In the genomic region with DNA sequence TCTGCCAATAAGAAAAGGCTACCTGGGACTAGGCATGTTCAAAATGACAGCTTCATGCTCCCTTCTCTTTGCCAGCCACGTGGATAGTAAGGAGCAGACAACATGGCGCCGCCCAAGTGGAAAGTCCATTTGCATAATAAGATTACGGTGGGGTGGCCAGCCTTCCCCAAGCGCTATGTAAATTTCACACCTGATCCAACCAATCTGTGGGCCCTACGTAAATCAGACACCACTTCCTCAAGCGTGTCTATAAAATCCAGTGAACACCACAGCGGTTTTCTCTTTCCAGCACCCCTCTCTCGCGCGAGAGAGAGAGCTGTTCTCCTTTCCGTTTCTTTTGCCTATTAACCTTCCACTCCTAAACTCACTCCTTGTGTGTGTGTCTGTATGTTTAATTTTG, we compare ENCODE assay signal across 22 cellular contexts.
DNase-seq lines count a peak whose midpoint lies in the region; ATAC-seq and TF ChIP-seq lines count a peak whose summit lies in the region.
"Had no signal": no experiment of that assay in that cellular context is flagged by ENCODE, and none has a peak within 500 bp of the region (broad histone marks: within the 10 kb centered on the region; RNA-seq: fewer than 3 reads in every experiment).

No MANE protein-coding gene starts in this region.

- no peak for TF ChIP-seq CTCF in osteocyte (IDR thresholded peaks at IDR 0.05)

- H3K36me3 Mint-ChIP-seq in activated naive CD4-positive, alpha-beta T cell treated with anti-CD3 and anti-CD28 coated beads, Interleukin-2, amount 10 ng/mL, durations not matched to agents 7 days and 5 days, result no peaks in the 10 kb centered on the region
- no peaks in the 10 kb centered on the region for H3K36me3 Mint-ChIP-seq in osteocyte (ENCODE audit: unreplicated experiment)
- H3K36me3 Mint-ChIP-seq: activated naive CD8-positive, alpha-beta T cell treated with anti-CD3 and anti-CD28 coated beads, Interleukin-2, amount 10 ng/mL, durations not matched to agents 7 days and 5 days; natural killer cell had no signal

- H3K9me3 Mint-ChIP-seq in activated naive CD4-positive, alpha-beta T cell treated with anti-CD3 and anti-CD28 coated beads, Interleukin-2, amount 10 ng/mL, durations not matched to agents 7 days and 5 days, result peaks cover 8% of the 10 kb centered on the region
- H3K9me3 Mint-ChIP-seq in osteocyte (ENCODE audit: unreplicated experiment), result peaks cover 11% of the 10 kb centered on the region

- H3K27me3 Mint-ChIP-seq in activated naive CD4-positive, alpha-beta T cell treated with anti-CD3 and anti-CD28 coated beads, Interleukin-2, amount 10 ng/mL, durations not matched to agents 7 days and 5 days, result no peaks in the 10 kb centered on the region
- H3K27me3 Mint-ChIP-seq in osteocyte (ENCODE audit: unreplicated experiment), result no peaks in the 10 kb centered on the region
- H3K27me3 Mint-ChIP-seq: activated naive CD8-positive, alpha-beta T cell treated with anti-CD3 and anti-CD28 coated beads, Interleukin-2, amount 10 ng/mL, durations not matched to agents 7 days and 5 days; progenitor cell of endocrine pancreas had no signal

- CTCF ChIA-PET in activated naive CD4-positive, alpha-beta T cell treated with anti-CD3 and anti-CD28 coated beads, Interleukin-2, amount 10 ng/mL, durations not matched to agents 7 days and 5 days (lab: Charles Lee), result no interaction called here

- H3K4me1 Mint-ChIP-seq in activated naive CD4-positive, alpha-beta T cell treated with anti-CD3 and anti-CD28 coated beads, Interleukin-2, amount 10 ng/mL, durations not matched to agents 7 days and 5 days, result no peaks in the 10 kb centered on the region
- no peaks in the 10 kb centered on the region for H3K4me1 Mint-ChIP-seq in osteocyte (ENCODE audit: unreplicated experiment)
- H3K4me1 Mint-ChIP-seq: activated naive CD8-positive, alpha-beta T cell treated with anti-CD3 and anti-CD28 coated beads, Interleukin-2, amount 10 ng/mL, durations not matched to agents 7 days and 5 days; natural killer cell had no signal

- H3K27ac Mint-ChIP-seq in activated naive CD4-positive, alpha-beta T cell treated with anti-CD3 and anti-CD28 coated beads, Interleukin-2, amount 10 ng/mL, durations not matched to agents 7 days and 5 days, result no peak overlapping the region
- no peak overlapping the region for H3K27ac Mint-ChIP-seq in osteocyte (ENCODE audit: unreplicated experiment)
- H3K27ac Mint-ChIP-seq: activated naive CD8-positive, alpha-beta T cell treated with anti-CD3 and anti-CD28 coated beads, Interleukin-2, amount 10 ng/mL, durations not matched to agents 7 days and 5 days; activated T-cell treated with anti-CD3 and anti-CD28 coated beads, Interleukin-2, amount 50 U/mL, for 72 hours; effector memory CD8-positive, alpha-beta T cell; natural killer cell; progenitor cell of endocrine pancreas had no signal

- in situ Hi-C loops in SK-MEL-5 (cut with HindIII; ENCODE audit: low pct_unique_long_range_greater_than_20kb, low sequenced_read_pairs), result no loop called here

- DNase-seq in A172 (ENCODE audit: low spot score), result peak; percentile 61
- DNase-seq in HS-27A (ENCODE audit: low read depth), result peak; percentile 22
- DNase-seq in NCI-H524 treated with DMSO at 0.1 percent for 48 hours (lab: John Stamatoyannopoulos, UW), result peak; percentile 64
- DNase-seq in SK-MEL-5 (ENCODE audit: low read depth, low spot score), result peak; percentile 39
- no peak for DNase-seq in activated naive CD4-positive, alpha-beta T cell treated with anti-CD3 and anti-CD28 coated beads, Interleukin-2, amount 10 ng/mL, durations not matched to agents 7 days and 5 days
- DNase-seq in kidney glomerular epithelial cell (lab: John Stamatoyannopoulos, UW), result no peak
- DNase-seq in osteocyte (ENCODE audit: extremely low spot score, unreplicated experiment), result no peak
- DNase-seq: activated CD4-positive, CD25-positive, alpha-beta regulatory T cell treated with anti-CD3 and anti-CD28 coated beads, Interleukin-2, amount 50 U/mL, for 72 hours; activated naive CD8-positive, alpha-beta T cell treated with anti-CD3 and anti-CD28 coated beads, Interleukin-2, amount 10 ng/mL, durations not matched to agents 7 days and 5 days; activated T-cell treated with anti-CD3 and anti-CD28 coated beads, Interleukin-2, amount 50 U/mL, for 72 hours; DND-41; effector memory CD8-positive, alpha-beta T cell; left cardiac atrium; natural killer cell; NCI-H1436 treated with DMSO at 0.1 percent for 48 hours; NCI-H226; OCI-M1; stimulated activated CD4-positive, alpha-beta T cell treated with anti-CD3 and anti-CD28 coated beads, Interleukin-4, amount 100 ng/mL, for 4 hours; uterus had no signal

- ATAC-seq in GM21737 (IDR thresholded peaks at IDR 0.05; ENCODE audit: unreplicated experiment), result no peak
- ATAC-seq: A549; activated T-cell treated with anti-CD3 and anti-CD28 coated beads, Interleukin-2, amount 50 U/mL, for 72 hours; effector memory CD8-positive, alpha-beta T cell; left cardiac atrium; natural killer cell had no signal

- H3K4me3 Mint-ChIP-seq in activated naive CD4-positive, alpha-beta T cell treated with anti-CD3 and anti-CD28 coated beads, Interleukin-2, amount 10 ng/mL, durations not matched to agents 7 days and 5 days, result no peak overlapping the region
- H3K4me3 Mint-ChIP-seq in osteocyte (ENCODE audit: unreplicated experiment), result no peak overlapping the region
- H3K4me3 Mint-ChIP-seq: activated naive CD8-positive, alpha-beta T cell treated with anti-CD3 and anti-CD28 coated beads, Interleukin-2, amount 10 ng/mL, durations not matched to agents 7 days and 5 days; activated T-cell treated with anti-CD3 and anti-CD28 coated beads, Interleukin-2, amount 50 U/mL, for 72 hours; effector memory CD8-positive, alpha-beta T cell; natural killer cell had no signal

Comparison
In these comparisons a context has a peak if more than half of its experiments do, and no peak if none do; other contexts are left out.
1. DNase-seq: peak in A172 (single experiment), HS-27A (single experiment), NCI-H524 treated with DMSO at 0.1 percent for 48 hours (single experiment) and SK-MEL-5 (single experiment); none in activated naive CD4-positive, alpha-beta T cell treated with anti-CD3 and anti-CD28 coated beads, Interleukin-2, amount 10 ng/mL, durations not matched to agents 7 days and 5 days (single experiment), kidney glomerular epithelial cell (single experiment) and osteocyte (single experiment).